In the genomic region with DNA sequence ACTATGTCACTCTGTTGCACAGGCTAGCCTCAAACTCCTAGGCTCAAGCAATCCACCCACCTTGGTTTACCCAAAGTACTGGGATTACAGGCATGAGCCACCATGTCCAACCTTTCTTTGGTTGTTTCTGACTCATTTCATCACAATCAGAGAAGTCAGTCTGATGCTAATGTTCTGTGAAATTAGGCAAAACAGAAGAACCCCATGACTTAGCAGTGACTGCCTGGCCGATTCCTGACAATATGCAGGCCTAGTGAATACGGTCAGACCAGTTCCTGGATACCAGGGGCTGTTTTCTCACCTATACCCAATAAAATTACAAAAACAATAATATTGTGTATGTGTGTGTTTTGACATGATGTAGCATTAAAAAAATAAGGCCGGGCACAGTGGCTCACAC, we compare ENCODE assay signal across 23 cellular contexts.
"Had no signal": no experiment of that assay in that cellular context is flagged by ENCODE, and none has a peak within 500 bp of the region (broad histone marks: within the 10 kb centered on the region; RNA-seq: fewer than 3 reads in every experiment).

No MANE protein-coding gene starts in this region.

- H3K4me1 ChIP-seq: body of pancreas, uterus had no signal

- H3K27me3 ChIP-seq: cardiac muscle cell, heart left ventricle, ovary, sigmoid colon, uterus had no signal

- H3K36me3 ChIP-seq: cardiac muscle cell, heart left ventricle, left ventricle myocardium inferior, ovary, sigmoid colon, thoracic aorta, uterus had no signal

- H3K4me3 ChIP-seq: body of pancreas, cardiac muscle cell, left ventricle myocardium inferior, lung, ovary had no signal

- DNase-seq: activated CD4-positive, alpha-beta T cell treated with anti-CD3 and anti-CD28 coated beads for 36 hours; activated CD4-positive, CD25-positive, alpha-beta regulatory T cell; activated CD8-positive, alpha-beta memory T cell treated with anti-CD3 and anti-CD28 coated beads, Interleukin-2, amount 10 ng/mL, durations not matched to agents 7 days and 5 days; activated CD8-positive, alpha-beta T cell treated with anti-CD3 and anti-CD28 coated beads, Interleukin-2, amount 10 ng/mL, durations not matched to agents 7 days and 5 days; activated naive CD4-positive, alpha-beta T cell; activated T-cell treated with anti-CD3 and anti-CD28 coated beads, Interleukin-2, amount 50 U/mL, for 48 hours; anterior cingulate cortex; body of pancreas; cortex of kidney; effector memory CD8-positive, alpha-beta T cell; heart left ventricle; left ventricle myocardium inferior; ovary; retina; sigmoid colon; small intestine; stimulated activated CD4-positive, alpha-beta T cell treated with anti-CD3 and anti-CD28 coated beads, Interleukin-4, amount 100 ng/mL, for 24 hours; T-helper 1 cell; uterus had no signal

- FAIRE-seq: small intestine had no signal

- ATAC-seq: activated CD4-positive, alpha-beta T cell treated with anti-CD3 and anti-CD28 coated beads for 36 hours; activated CD8-positive, alpha-beta memory T cell treated with anti-CD3 and anti-CD28 coated beads, Interleukin-2, amount 10 ng/mL, durations not matched to agents 7 days and 5 days; activated CD8-positive, alpha-beta T cell treated with anti-CD3 and anti-CD28 coated beads, Interleukin-2, amount 10 ng/mL, durations not matched to agents 7 days and 5 days; body of pancreas; effector memory CD8-positive, alpha-beta T cell; heart left ventricle; stimulated activated effector memory CD8-positive, alpha-beta T cell treated with anti-CD3 and anti-CD28 coated beads, Interleukin-12 subunit alpha, Interleukin-12 subunit beta, amount 100 ng/mL, for 72 hours had no signal

- H3K27ac ChIP-seq: cardiac muscle cell, left ventricle myocardium inferior, thoracic aorta had no signal

- H3K9me3 ChIP-seq: body of pancreas, heart left ventricle, left ventricle myocardium inferior, ovary, sigmoid colon, thoracic aorta, uterus had no signal
